23 cellular contexts compared by ENCODE assay signal in genomic region chr2:189327879-189328351, GRCh38.
DNase-seq lines count a peak whose midpoint lies in the region; ATAC-seq, FAIRE-seq and TF ChIP-seq lines count a peak whose summit lies in the region.
"Had no signal": no experiment of that assay in that cellular context is flagged by ENCODE, and none has a peak within 500 bp of the region (broad histone marks: within the 10 kb centered on the region; RNA-seq: fewer than 3 reads in every experiment).

No MANE protein-coding gene starts in this region.

- DNase-seq in AG09309 (ENCODE audit: low read depth) = peak; percentile 75
- peak; percentile 49 for DNase-seq in NCI-H226
- DNase-seq in cardiac fibroblast (ENCODE audit: low read depth in 2 of 2) = peak; percentile 32 to 77
- DNase-seq in myocyte (ENCODE audit: low read depth) = peak; percentile 18
- DNase-seq in frontal cortex (ENCODE audit: low spot score in 2 of 2) = no peak
- DNase-seq in activated CD8-positive, alpha-beta memory T cell treated with anti-CD3 and anti-CD28 coated beads, Interleukin-2, amount 10 ng/mL, durations not matched to agents 7 days and 5 days = no peak
- DNase-seq in hippocampal formation (lab: John Stamatoyannopoulos, UW) = no peak
- DNase-seq in ureter (ENCODE audit: low spot score) = no peak
- DNase-seq: activated naive CD8-positive, alpha-beta T cell treated with anti-CD3 and anti-CD28 coated beads, Interleukin-2, amount 10 ng/mL, durations not matched to agents 7 days and 5 days; AML-193; DMS79 treated with DMSO at 0.1 percent for 48 hours; endodermal cell; foreskin keratinocyte; mesendoderm; NCI-H1694; NCI-H345; Peyer's patch; T1000 had no signal

- H3K4me3 ChIP-seq in AG09309 (ENCODE audit: control insufficient read depth, low read depth, low read length) = no peak overlapping the region
- no peak overlapping the region for H3K4me3 ChIP-seq in cardiac fibroblast (replicated peaks in 1 of 2; ENCODE audit: low read depth in 2 of 2, low read length in 2 of 2)
- H3K4me3 ChIP-seq: Peyer's patch, prostate gland, skin epidermis had no signal

- FAIRE-seq in frontal cortex (lab: Jason Lieb, UNC) = no peak

- H3K27ac Mint-ChIP-seq in activated CD8-positive, alpha-beta memory T cell treated with anti-CD3 and anti-CD28 coated beads, Interleukin-2, amount 10 ng/mL, durations not matched to agents 7 days and 5 days = no peak overlapping the region
- H3K27ac Mint-ChIP-seq: activated naive CD8-positive, alpha-beta T cell treated with anti-CD3 and anti-CD28 coated beads, Interleukin-2, amount 10 ng/mL, durations not matched to agents 7 days and 5 days; endodermal cell; natural killer cell treated with Interleukin-12 subunit alpha and Interleukin-12 subunit beta and Interleukin-15 and Interleukin-18, amount 100 ng/mL, for 72 hours had no signal

- no peaks in the 10 kb centered on the region for H3K4me1 Mint-ChIP-seq in activated CD8-positive, alpha-beta memory T cell treated with anti-CD3 and anti-CD28 coated beads, Interleukin-2, amount 10 ng/mL, durations not matched to agents 7 days and 5 days
- H3K4me1 Mint-ChIP-seq: activated naive CD8-positive, alpha-beta T cell treated with anti-CD3 and anti-CD28 coated beads, Interleukin-2, amount 10 ng/mL, durations not matched to agents 7 days and 5 days; endodermal cell had no signal

- H3K27me3 Mint-ChIP-seq in activated CD8-positive, alpha-beta memory T cell treated with anti-CD3 and anti-CD28 coated beads, Interleukin-2, amount 10 ng/mL, durations not matched to agents 7 days and 5 days = no peaks in the 10 kb centered on the region
- H3K27me3 Mint-ChIP-seq: activated naive CD8-positive, alpha-beta T cell treated with anti-CD3 and anti-CD28 coated beads, Interleukin-2, amount 10 ng/mL, durations not matched to agents 7 days and 5 days; natural killer cell treated with Interleukin-12 subunit alpha and Interleukin-12 subunit beta and Interleukin-15 and Interleukin-18, amount 100 ng/mL, for 72 hours had no signal

- CTCF ChIA-PET in activated CD8-positive, alpha-beta memory T cell treated with anti-CD3 and anti-CD28 coated beads, Interleukin-2, amount 10 ng/mL, durations not matched to agents 7 days and 5 days (lab: Charles Lee) = no interaction called here

- no peaks in the 10 kb centered on the region for H3K36me3 Mint-ChIP-seq in activated CD8-positive, alpha-beta memory T cell treated with anti-CD3 and anti-CD28 coated beads, Interleukin-2, amount 10 ng/mL, durations not matched to agents 7 days and 5 days
- H3K36me3 Mint-ChIP-seq: natural killer cell treated with Interleukin-12 subunit alpha and Interleukin-12 subunit beta and Interleukin-15 and Interleukin-18, amount 100 ng/mL, for 72 hours had no signal

- no peak overlapping the region for H3K4me3 Mint-ChIP-seq in activated CD8-positive, alpha-beta memory T cell treated with anti-CD3 and anti-CD28 coated beads, Interleukin-2, amount 10 ng/mL, durations not matched to agents 7 days and 5 days
- H3K4me3 Mint-ChIP-seq: activated naive CD8-positive, alpha-beta T cell treated with anti-CD3 and anti-CD28 coated beads, Interleukin-2, amount 10 ng/mL, durations not matched to agents 7 days and 5 days; endodermal cell; natural killer cell treated with Interleukin-12 subunit alpha and Interleukin-12 subunit beta and Interleukin-15 and Interleukin-18, amount 100 ng/mL, for 72 hours had no signal

- peaks cover 2% of the 10 kb centered on the region for H3K9me3 Mint-ChIP-seq in activated CD8-positive, alpha-beta memory T cell treated with anti-CD3 and anti-CD28 coated beads, Interleukin-2, amount 10 ng/mL, durations not matched to agents 7 days and 5 days (ENCODE audit: low read depth)

- ATAC-seq in activated CD8-positive, alpha-beta memory T cell treated with anti-CD3 and anti-CD28 coated beads, Interleukin-2, amount 10 ng/mL, durations not matched to agents 7 days and 5 days = no peak
- ATAC-seq: activated CD4-positive, CD25-positive, alpha-beta regulatory T cell treated with anti-CD3 and anti-CD28 coated beads, Interleukin-2, amount 50 U/mL, for 24 hours; foreskin keratinocyte; HCT116; natural killer cell treated with Interleukin-12 subunit alpha and Interleukin-12 subunit beta and Interleukin-15 and Interleukin-18, amount 100 ng/mL, for 72 hours had no signal

- no peak for TF ChIP-seq CTCF in AG09309 (IDR thresholded peaks at IDR 0.05; ENCODE audit: control insufficient read depth, insufficient read depth, low read depth, low read length, missing control alignments)
- no peak for TF ChIP-seq CTCF in cardiac fibroblast (IDR thresholded peaks at IDR 0.05; ENCODE audit: low read depth, low read length)

Comparison
In these comparisons a context has a peak if more than half of its experiments do, and no peak if none do; other contexts are left out.
1. DNase-seq: peak in AG09309 (single experiment), NCI-H226 (single experiment), cardiac fibroblast (2 of 2) and myocyte (single experiment); none in frontal cortex (0 of 2), activated CD8-positive, alpha-beta memory T cell treated with anti-CD3 and anti-CD28 coated beads, Interleukin-2, amount 10 ng/mL, durations not matched to agents 7 days and 5 days (single experiment), hippocampal formation (0 of 2) and ureter (single experiment).